ENCODE assay signal across 1 cellular context in the genomic region with DNA sequence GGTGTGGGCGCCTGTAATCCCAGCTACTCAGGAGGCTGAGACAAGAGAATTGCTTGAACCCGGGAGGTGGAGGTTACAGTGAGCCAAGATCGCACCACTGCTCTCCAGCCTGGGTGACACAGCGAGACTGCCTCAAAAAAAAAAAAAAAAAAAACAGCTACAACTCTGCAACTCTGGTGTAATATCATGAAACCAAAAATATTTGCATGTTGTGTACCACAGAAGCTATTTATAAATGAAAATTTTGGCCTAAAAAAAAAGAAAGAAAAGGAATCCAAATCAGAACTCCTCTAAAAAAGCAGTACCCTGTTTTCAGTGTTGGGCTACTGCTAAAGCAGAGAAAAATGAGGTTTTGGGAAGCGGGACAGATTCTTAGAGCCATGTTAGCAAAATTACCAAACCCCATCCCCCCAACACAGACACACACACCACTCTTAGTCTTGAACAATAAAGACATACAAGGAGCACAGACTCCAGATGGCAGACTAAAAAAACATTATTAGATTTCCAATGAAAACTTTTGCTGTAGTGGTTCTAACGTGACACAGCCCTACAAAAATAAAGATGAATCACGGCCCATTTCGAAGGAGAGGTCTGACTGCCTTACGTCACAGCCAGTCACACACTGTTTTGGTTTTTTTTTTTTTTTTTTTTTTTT.
TF ChIP-seq lines count a peak whose summit lies in the region.

No MANE protein-coding gene starts in this region.

TF ChIP-seq in GM12878, 131 proteins besides CTCF, POLR2A, EP300 and RAD21 (continued from another document):
- TF ChIP-seq, protein P1, sequence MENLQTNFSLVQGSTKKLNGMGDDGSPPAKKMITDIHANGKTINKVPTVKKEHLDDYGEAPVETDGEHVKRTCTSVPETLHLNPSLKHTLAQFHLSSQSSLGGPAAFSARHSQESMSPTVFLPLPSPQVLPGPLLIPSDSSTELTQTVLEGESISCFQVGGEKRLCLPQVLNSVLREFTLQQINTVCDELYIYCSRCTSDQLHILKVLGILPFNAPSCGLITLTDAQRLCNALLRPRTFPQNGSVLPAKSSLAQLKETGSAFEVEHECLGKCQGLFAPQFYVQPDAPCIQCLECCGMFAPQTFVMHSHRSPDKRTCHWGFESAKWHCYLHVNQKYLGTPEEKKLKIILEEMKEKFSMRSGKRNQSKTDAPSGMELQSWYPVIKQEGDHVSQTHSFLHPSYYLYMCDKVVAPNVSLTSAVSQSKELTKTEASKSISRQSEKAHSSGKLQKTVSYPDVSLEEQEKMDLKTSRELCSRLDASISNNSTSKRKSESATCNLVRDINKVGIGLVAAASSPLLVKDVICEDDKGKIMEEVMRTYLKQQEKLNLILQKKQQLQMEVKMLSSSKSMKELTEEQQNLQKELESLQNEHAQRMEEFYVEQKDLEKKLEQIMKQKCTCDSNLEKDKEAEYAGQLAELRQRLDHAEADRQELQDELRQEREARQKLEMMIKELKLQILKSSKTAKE (IDR thresholded peaks at IDR 0.05; ENCODE audit: low read depth, poor library complexity, severe bottlenecking): peak; percentile 91
- TF ChIP-seq IRF5 (IDR thresholded peaks at IDR 0.05; ENCODE audit: borderline replicate concordance): no peak
- TF ChIP-seq, protein P2, sequence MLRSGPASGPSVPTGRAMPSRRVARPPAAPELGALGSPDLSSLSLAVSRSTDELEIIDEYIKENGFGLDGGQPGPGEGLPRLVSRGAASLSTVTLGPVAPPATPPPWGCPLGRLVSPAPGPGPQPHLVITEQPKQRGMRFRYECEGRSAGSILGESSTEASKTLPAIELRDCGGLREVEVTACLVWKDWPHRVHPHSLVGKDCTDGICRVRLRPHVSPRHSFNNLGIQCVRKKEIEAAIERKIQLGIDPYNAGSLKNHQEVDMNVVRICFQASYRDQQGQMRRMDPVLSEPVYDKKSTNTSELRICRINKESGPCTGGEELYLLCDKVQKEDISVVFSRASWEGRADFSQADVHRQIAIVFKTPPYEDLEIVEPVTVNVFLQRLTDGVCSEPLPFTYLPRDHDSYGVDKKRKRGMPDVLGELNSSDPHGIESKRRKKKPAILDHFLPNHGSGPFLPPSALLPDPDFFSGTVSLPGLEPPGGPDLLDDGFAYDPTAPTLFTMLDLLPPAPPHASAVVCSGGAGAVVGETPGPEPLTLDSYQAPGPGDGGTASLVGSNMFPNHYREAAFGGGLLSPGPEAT (IDR thresholded peaks at IDR 0.05; ENCODE audit: low read depth): peak; percentile 90
- peak; percentile 22; the same call in 1 of the 2 replicates for TF ChIP-seq TARDBP (IDR thresholded peaks at IDR 0.05; ENCODE audit: borderline replicate concordance)
- TF ChIP-seq, protein P3, sequence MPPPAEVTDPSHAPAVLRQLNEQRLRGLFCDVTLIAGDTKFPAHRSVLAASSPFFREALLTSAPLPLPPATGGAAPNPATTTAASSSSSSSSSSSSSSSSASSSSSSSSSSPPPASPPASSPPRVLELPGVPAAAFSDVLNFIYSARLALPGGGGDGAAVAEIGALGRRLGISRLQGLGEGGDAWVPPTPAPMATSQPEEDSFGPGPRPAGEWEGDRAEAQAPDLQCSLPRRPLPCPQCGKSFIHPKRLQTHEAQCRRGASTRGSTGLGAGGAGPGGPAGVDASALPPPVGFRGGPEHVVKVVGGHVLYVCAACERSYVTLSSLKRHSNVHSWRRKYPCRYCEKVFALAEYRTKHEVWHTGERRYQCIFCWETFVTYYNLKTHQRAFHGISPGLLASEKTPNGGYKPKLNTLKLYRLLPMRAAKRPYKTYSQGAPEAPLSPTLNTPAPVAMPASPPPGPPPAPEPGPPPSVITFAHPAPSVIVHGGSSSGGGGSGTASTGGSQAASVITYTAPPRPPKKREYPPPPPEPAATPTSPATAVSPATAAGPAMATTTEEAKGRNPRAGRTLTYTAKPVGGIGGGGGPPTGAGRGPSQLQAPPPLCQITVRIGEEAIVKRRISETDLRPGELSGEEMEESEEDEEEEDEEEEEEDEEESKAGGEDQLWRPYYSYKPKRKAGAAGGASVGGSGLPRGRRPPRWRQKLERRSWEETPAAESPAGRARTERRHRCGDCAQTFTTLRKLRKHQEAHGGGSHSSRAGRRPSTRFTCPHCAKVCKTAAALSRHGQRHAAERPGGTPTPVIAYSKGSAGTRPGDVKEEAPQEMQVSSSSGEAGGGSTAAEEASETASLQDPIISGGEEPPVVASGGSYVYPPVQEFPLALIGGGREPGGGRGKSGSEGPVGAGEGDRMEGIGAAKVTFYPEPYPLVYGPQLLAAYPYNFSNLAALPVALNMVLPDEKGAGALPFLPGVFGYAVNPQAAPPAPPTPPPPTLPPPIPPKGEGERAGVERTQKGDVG (CRISPR knock-in tag; IDR thresholded peaks at IDR 0.05): no peak
- 0 out of 2 replicates have a peak, but pooled peaks have one; percentile 24 for TF ChIP-seq TCF7 (IDR thresholded peaks at IDR 0.05; ENCODE audit: borderline replicate concordance)
- TF ChIP-seq EZH2 (IDR thresholded peaks at IDR 0.05; ENCODE audit: borderline replicate concordance, control insufficient read depth, low read depth, low read length): no peak
- TF ChIP-seq ZBED1 (IDR thresholded peaks at IDR 0.05; ENCODE audit: borderline replicate concordance): no peak
- no peak for TF ChIP-seq NFYA (IDR thresholded peaks at IDR 0.05; ENCODE audit: borderline replicate concordance, low read depth, low read length)
- no peak for TF ChIP-seq NR2F1 (conservative IDR thresholded peaks at IDR 0.05)
- no peak for TF ChIP-seq SMAD5 (IDR thresholded peaks at IDR 0.05; ENCODE audit: low read depth)
- TF ChIP-seq HDGF (IDR thresholded peaks at IDR 0.05): no peak
- no peak for TF ChIP-seq BCL11A (IDR thresholded peaks at IDR 0.05; ENCODE audit: low read depth, low read length)
- no peak for TF ChIP-seq MYB (IDR thresholded peaks at IDR 0.05; ENCODE audit: borderline replicate concordance, low read depth, low read length)
- TF ChIP-seq CBFB (IDR thresholded peaks at IDR 0.05; ENCODE audit: low read depth): 0 out of 2 replicates have a peak, but pooled peaks have one; percentile 49
- TF ChIP-seq ZNF384 (IDR thresholded peaks at IDR 0.05; ENCODE audit: borderline replicate concordance, low read depth, low read length): peak; percentile 60
- peak; percentile 83 to 86 for TF ChIP-seq IKZF2 (IDR thresholded peaks at IDR 0.05)
- TF ChIP-seq CEBPB (IDR thresholded peaks at IDR 0.05; ENCODE audit: borderline replicate concordance in 1 of 2, low read depth in 2 of 2, low read length in 2 of 2): no peak
- TF ChIP-seq FOXM1 (IDR thresholded peaks at IDR 0.05; ENCODE audit: low read depth, low read length): peak; percentile 69
- TF ChIP-seq, protein P4, sequence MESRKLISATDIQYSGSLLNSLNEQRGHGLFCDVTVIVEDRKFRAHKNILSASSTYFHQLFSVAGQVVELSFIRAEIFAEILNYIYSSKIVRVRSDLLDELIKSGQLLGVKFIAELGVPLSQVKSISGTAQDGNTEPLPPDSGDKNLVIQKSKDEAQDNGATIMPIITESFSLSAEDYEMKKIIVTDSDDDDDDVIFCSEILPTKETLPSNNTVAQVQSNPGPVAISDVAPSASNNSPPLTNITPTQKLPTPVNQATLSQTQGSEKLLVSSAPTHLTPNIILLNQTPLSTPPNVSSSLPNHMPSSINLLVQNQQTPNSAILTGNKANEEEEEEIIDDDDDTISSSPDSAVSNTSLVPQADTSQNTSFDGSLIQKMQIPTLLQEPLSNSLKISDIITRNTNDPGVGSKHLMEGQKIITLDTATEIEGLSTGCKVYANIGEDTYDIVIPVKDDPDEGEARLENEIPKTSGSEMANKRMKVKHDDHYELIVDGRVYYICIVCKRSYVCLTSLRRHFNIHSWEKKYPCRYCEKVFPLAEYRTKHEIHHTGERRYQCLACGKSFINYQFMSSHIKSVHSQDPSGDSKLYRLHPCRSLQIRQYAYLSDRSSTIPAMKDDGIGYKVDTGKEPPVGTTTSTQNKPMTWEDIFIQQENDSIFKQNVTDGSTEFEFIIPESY (IDR thresholded peaks at IDR 0.05): no peak
